Comparison of ENCODE assay signal across 26 cellular contexts in the genomic region with DNA sequence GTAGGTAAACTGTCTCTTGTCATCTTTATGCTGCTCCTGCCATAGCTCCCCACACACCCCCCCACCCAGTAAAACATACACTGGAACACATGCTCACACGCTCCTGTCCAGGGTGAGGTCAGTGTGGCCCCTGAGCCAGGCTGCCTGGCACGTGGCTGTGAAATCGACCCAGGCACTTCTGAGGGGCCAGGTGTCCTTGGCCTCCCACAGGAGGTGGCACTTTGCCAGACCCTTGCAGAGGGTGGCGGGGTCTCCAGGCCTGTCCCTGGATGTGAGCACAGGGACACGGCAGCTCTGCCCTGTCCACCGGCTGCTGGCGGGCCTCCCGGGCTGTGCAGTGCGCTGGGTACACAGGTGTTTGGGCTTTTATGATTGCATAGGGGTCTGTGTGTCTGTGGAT. TPM values are rescaled to one million over a fixed set of nuclear protein-coding genes. Genes with fewer than 3 reads are reported as not detected.
DNase-seq lines count a peak whose midpoint lies in the region; ATAC-seq and TF ChIP-seq lines count a peak whose summit lies in the region.
"Had no signal": no experiment of that assay in that cellular context is flagged by ENCODE, and none has a peak within 500 bp of the region (broad histone marks: within the 10 kb centered on the region; RNA-seq: fewer than 3 reads in every experiment).

No MANE protein-coding gene starts in this region.

- H3K4me3 ChIP-seq in HEK293 (ENCODE audit: low read depth, low read length) = no peak overlapping the region
- H3K4me3 ChIP-seq in sigmoid colon = no peak overlapping the region
- H3K4me3 ChIP-seq: right atrium auricular region, SJSA1, tibial artery had no signal

- TF ChIP-seq POLR2A in sigmoid colon (IDR thresholded peaks at IDR 0.05) = no peak

- H3K27ac ChIP-seq in HEK293 (ENCODE audit: extremely low read depth, low read depth, low read length) (no peak overlapping the region), epithelial cell of prostate (peak overlapping the region; percentile 8), sigmoid colon (peak overlapping the region; percentile 1 to 72 (median 68))
- H3K27ac ChIP-seq: C4-2B, neutrophil, right atrium auricular region, SJSA1, tibial artery had no signal

- CTCF ChIA-PET in HEK293 (lab: Yijun Ruan, JAX) = interaction anchor here (0.6 to 1.2 kb wide), 2 partner anchors 9 to 40 kb away, joined by 3 read pairs; no protein-coding TSS in a partner anchor

- intact Hi-C loops in sigmoid colon (cut with DNase I) = loop anchor here (5.0 kb wide), 2 partner anchors 79 to 879 kb away; a partner anchor contains a TSS

- no peaks in the 10 kb centered on the region for H3K36me3 ChIP-seq in HEK293 (ENCODE audit: control insufficient read depth in 2 of 2, insufficient read depth in 1 of 2, low read length in 2 of 2)
- H3K36me3 ChIP-seq in sigmoid colon = no peaks in the 10 kb centered on the region
- H3K36me3 ChIP-seq: neutrophil, right atrium auricular region, SJSA1, tibial artery had no signal

- POLR2A ChIA-PET in HEK293 (lab: Yijun Ruan, JAX) = no interaction called here

- WGBS in sigmoid colon, 2 donors = 78 to 84% methylated on average over 9 of the region's 9 CpGs

- ATAC-seq in GM19023 (IDR thresholded peaks at IDR 0.05; ENCODE audit: unreplicated experiment) = no peak
- ATAC-seq: activated CD8-positive, alpha-beta T cell treated with anti-CD3 and anti-CD28 coated beads for 36 hours; left lobe of liver; PC-3 had no signal

- H3K9me3 ChIP-seq in HEK293 (ENCODE audit: control insufficient read depth, insufficient read depth, low read depth, low read length) (no peaks in the 10 kb centered on the region), sigmoid colon (no peaks in the 10 kb centered on the region)
- H3K9me3 ChIP-seq: neutrophil, right atrium auricular region, SJSA1, tibial artery had no signal

- no peaks in the 10 kb centered on the region for H3K27me3 ChIP-seq in sigmoid colon
- H3K27me3 ChIP-seq: right atrium auricular region, SJSA1 had no signal

- no peak for TF ChIP-seq EP300 in sigmoid colon (IDR thresholded peaks at IDR 0.05)

- DNase-seq in NCI-H1417 (lab: John Stamatoyannopoulos, UW) = peak in 2 of 3 experiments; percentile 30 to 67
- DNase-seq in NCI-H1417 treated with DMSO at 0.1 percent for 48 hours (lab: John Stamatoyannopoulos, UW) = no peak
- DNase-seq in epithelial cell of prostate (ENCODE audit: low read depth, low spot score) = no peak
- DNase-seq in sigmoid colon = no peak
- DNase-seq in superior temporal gyrus (ENCODE audit: extremely low spot score) = no peak
- DNase-seq in NCI-H1436 (lab: John Stamatoyannopoulos, UW) = no peak
- DNase-seq: activated CD8-positive, alpha-beta T cell treated with anti-CD3 and anti-CD28 coated beads for 36 hours; activated naive CD4-positive, alpha-beta T cell treated with anti-CD3 and anti-CD28 coated beads, Interleukin-2, amount 10 ng/mL, durations not matched to agents 7 days and 5 days; activated T-cell treated with anti-CD3 and anti-CD28 coated beads, Interleukin-2, amount 50 U/mL, for 24 hours; aorta; effector CD8-positive, alpha-beta T cell; glutamatergic neuron; NCI-H1930; NCI-H510A treated with DMSO at 0.1 percent for 48 hours; PC-3; stimulated activated naive CD4-positive, alpha-beta T cell had no signal

- H3K4me1 ChIP-seq in HEK293 (ENCODE audit: control insufficient read depth, insufficient read depth, low read length) (no peaks in the 10 kb centered on the region), sigmoid colon (peaks cover 0 to 37% (median 24%) of the 10 kb centered on the region in 4 donors)
- H3K4me1 ChIP-seq: right atrium auricular region had no signal

- TF ChIP-seq CTCF in HEK293 (tag by site-specific recombination; IDR thresholded peaks at IDR 0.05) (no peak), sigmoid colon (IDR thresholded peaks at IDR 0.05) (no peak)

TF ChIP-seq in HEK293, 187 proteins besides CTCF, POLR2A, EP300 and RAD21:
- TF ChIP-seq GLIS1 (tag by site-specific recombination; IDR thresholded peaks at IDR 0.05) = peak; percentile 70
- TF ChIP-seq GFI1B (tag by site-specific recombination; IDR thresholded peaks at IDR 0.05) = no peak

RNA-seq across cellular contexts. Expression of a gene that starts 10.0 kb away (rescaled TPM):
- total RNA-seq in sigmoid colon = under 1 TPM in 2 of 4 donors, not detected in 2; 0.14 to 0.33 TPM
- under 1 TPM in 2 of 3 donors, not detected in 1; 0.46 to 0.79 TPM for polyA plus RNA-seq in sigmoid colon
- total RNA-seq: fibroblast of lung, left lobe of liver, mononuclear cell, PC-3, SJSA1 had no signal
- polyA plus RNA-seq: fibroblast of lung had no signal

Comparison
In these comparisons a context has a peak if more than half of its experiments do, and no peak if none do; other contexts are left out.
1. DNase-seq: peak in NCI-H1417 (2 of 3); none in NCI-H1417 treated with DMSO at 0.1 percent for 48 hours (single experiment), epithelial cell of prostate (single experiment), sigmoid colon (single experiment), superior temporal gyrus (single experiment) and NCI-H1436 (single experiment).